ENCODE assay signal across 8 cellular contexts in the genomic region with DNA sequence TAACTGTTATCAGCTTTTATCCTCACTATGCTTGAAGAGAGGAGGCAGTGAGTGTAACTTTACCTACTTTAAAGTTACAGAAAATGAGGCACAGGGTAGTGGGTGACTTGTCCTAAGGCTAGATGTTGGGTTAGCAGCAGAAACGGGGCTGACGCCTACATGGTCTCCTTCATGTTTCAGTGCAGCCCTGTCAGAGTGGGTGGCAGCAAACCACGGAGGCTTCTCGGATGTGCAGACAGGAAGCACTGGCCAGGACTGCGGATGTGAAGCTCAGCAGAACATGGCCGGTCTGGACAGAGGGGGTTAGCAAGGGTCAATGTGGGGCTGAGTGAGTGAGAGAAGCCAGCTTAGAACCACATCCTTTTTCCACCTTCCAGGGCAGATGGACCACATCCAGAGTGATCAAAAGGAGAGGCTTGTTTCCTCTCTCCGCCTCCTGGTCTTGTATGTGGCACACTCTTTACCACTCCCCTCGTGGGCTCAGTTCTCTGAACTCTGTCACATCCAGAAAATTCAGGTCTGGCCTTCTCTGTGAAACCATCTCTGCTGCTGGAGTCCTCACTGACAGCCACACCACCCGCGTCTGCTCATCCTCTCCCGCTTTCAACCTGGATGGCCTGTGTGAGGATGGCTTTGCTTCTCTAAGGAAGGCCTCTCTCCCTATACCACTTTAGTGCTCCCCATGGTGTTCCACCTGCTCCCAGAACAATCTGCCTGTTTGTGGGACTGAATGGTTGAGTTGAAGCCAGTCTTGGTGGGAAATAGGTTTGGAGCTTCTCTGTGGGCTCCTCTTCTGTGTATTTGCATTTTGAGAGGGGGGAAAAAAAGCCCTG. TPM values are rescaled to one million over a fixed set of nuclear protein-coding genes. Genes with fewer than 3 reads are reported as not detected.
DNase-seq lines count a peak whose midpoint lies in the region; ATAC-seq, FAIRE-seq and TF ChIP-seq lines count a peak whose summit lies in the region.

No MANE protein-coding gene starts in this region.

- H3K27me3 ChIP-seq in K562 (ENCODE audit: control insufficient read depth in 2 of 2, insufficient read depth in 2 of 2, low read length in 2 of 2) (no peaks in the 10 kb centered on the region), Caco-2 (replicated peaks; ENCODE audit: control insufficient read depth, insufficient read depth, low read length) (no peaks in the 10 kb centered on the region)

- H3K27me3 Mint-ChIP-seq in memory B cell, result no peaks in the 10 kb centered on the region
- H3K27me3 Mint-ChIP-seq in Caco-2 (ENCODE audit: insufficient read depth, unreplicated experiment), result no peaks in the 10 kb centered on the region

- intact Hi-C loops in K562 (cut with micrococcal nuclease) (no loop called here), Caco-2 (cut with micrococcal nuclease; ENCODE audit: unreplicated experiment) (no loop called here)

- ATAC-seq in GM18873 (IDR thresholded peaks at IDR 0.05; ENCODE audit: low FRiP score, unreplicated experiment), result peak; percentile 57
- ATAC-seq in HG03095 (IDR thresholded peaks at IDR 0.05; ENCODE audit: unreplicated experiment), result peak; percentile 88
- ATAC-seq in K562, result peak; percentile 72
- peak; percentile 90 for ATAC-seq in memory B cell (ENCODE audit: low read depth)

- peak overlapping the region; percentile 60 for H3K4me3 Mint-ChIP-seq in memory B cell
- no peak overlapping the region for H3K4me3 Mint-ChIP-seq in Caco-2 (ENCODE audit: unreplicated experiment)

- H3K36me3 ChIP-seq in K562 (ENCODE audit: control insufficient read depth, insufficient read depth, low read length) (peaks cover 3% of the 10 kb centered on the region; the same call in 1 of the 3 replicates), Caco-2 (ENCODE audit: control insufficient read depth, insufficient read depth, low read length) (no peaks in the 10 kb centered on the region)

- in situ Hi-C loops in K562 (cut with MboI), result no loop called here

- TF ChIP-seq CTCF in K562 (IDR thresholded peaks at IDR 0.05 in 2 of 3, conservative IDR thresholded peaks at IDR 0.05 in 1 of 3; ENCODE audit: insufficient read depth in 2 of 3, low read depth in 1 of 3, low read length in 3 of 3), result no peak
- TF ChIP-seq CTCF in Caco-2 (IDR thresholded peaks at IDR 0.05; ENCODE audit: insufficient read depth in 1 of 2, low read depth in 1 of 2, low read length in 1 of 2, severe bottlenecking in 1 of 2, unreplicated experiment in 1 of 2), result no peak

- H3K27ac Mint-ChIP-seq in memory B cell (peak overlapping the region; percentile 87), Caco-2 (ENCODE audit: unreplicated experiment) (no peak overlapping the region)

- no peak for TF ChIP-seq POLR2A in K562 (conservative IDR thresholded peaks at IDR 0.05)

- H3K4me3 ChIP-seq in K562 (no peak overlapping the region), Caco-2 (ENCODE audit: low read depth, low read length) (no peak overlapping the region)

- peak overlapping the region; percentile 59; the same call in 1 of the 2 replicates for H2AFZ ChIP-seq in K562 (ENCODE audit: low read depth, low read length)

- H3K4me1 Mint-ChIP-seq in memory B cell (peaks cover 65% of the 10 kb centered on the region), Caco-2 (ENCODE audit: low read depth, unreplicated experiment) (peaks cover 17% of the 10 kb centered on the region)

- WGBS in K562 (ENCODE audit: insufficient coverage, low coverage, missing lambda C conversion rate), result 19% methylated on average over 10 of the region's 11 CpGs

- H3K4me1 ChIP-seq in K562 (replicated peaks in 1 of 2; ENCODE audit: control insufficient read depth in 2 of 2, insufficient read depth in 2 of 2, low read length in 2 of 2) (peaks cover 13 to 82% of the 10 kb centered on the region in 2 experiments), Caco-2 (no peaks in the 10 kb centered on the region)

- DNase-seq in UCSD-AML1 (lab: John Stamatoyannopoulos, UW; ENCODE audit: unreplicated experiment) (peak; percentile 88), K562 (ENCODE audit: extremely low read depth in 1 of 4, low spot score in 3 of 4) (peak in 2 of 4 experiments; percentile 24 to 62), memory B cell (ENCODE audit: low spot score in 2 of 2) (peak in 1 of 2 donors; percentile 52), NCI-H1105 (lab: John Stamatoyannopoulos, UW) (no peak), Caco-2 (no peak)
- DNase-seq in stimulated activated CD8-positive, alpha-beta memory T cell treated with anti-CD3 and anti-CD28 coated beads, Interleukin-7, amount 100 ng/mL, for 4 hours (ENCODE audit: low read depth in 2 of 2), result peak; percentile 69 to 70

- no peak for TF ChIP-seq EP300 in K562 (IDR thresholded peaks at IDR 0.05; ENCODE audit: low read length)

- POLR2A ChIA-PET in K562 (lab: Yijun Ruan, JAX), result interaction anchor here (0.6 to 1.4 kb wide), 3 partner anchors 9 to 18 kb away, joined by 3 to 5 read pairs (median 3); no protein-coding TSS in a partner anchor
- POLR2A ChIA-PET in Caco-2 (lab: Charles Lee), result no interaction called here

- peak overlapping the region; percentile 37 to 49; a peak in 3 of 4 replicates for H3K9ac ChIP-seq in K562 (ENCODE audit: insufficient read depth in 1 of 2, low read depth in 2 of 2, low read length in 2 of 2)

- BruUV-seq in K562 (replicated peaks; lab: Mats Ljungman, UMichigan) (no TSS peak), Caco-2 (replicated peaks; lab: Mats Ljungman, UMichigan) (no TSS peak)

- peak overlapping the region; percentile 83 for H3K27ac ChIP-seq in K562 (ENCODE audit: extremely low read depth, low read depth, low read length)

- no peaks in the 10 kb centered on the region for H3K9me1 ChIP-seq in K562 (ENCODE audit: control insufficient read depth, insufficient read depth, low read length)

- H3K79me2 ChIP-seq in K562 (ENCODE audit: control insufficient read depth, insufficient read depth, low read length), result peaks cover 98% of the 10 kb centered on the region

- no peaks in the 10 kb centered on the region for H4K20me1 ChIP-seq in K562 (replicated peaks; ENCODE audit: control insufficient read depth, insufficient read depth, low read length)

- peak overlapping the region; percentile 77 for H3K4me2 ChIP-seq in K562 (ENCODE audit: insufficient read depth, low read length)

- no peaks in the 10 kb centered on the region for H3K9me3 Mint-ChIP-seq in memory B cell
- H3K9me3 Mint-ChIP-seq in Caco-2 (ENCODE audit: unreplicated experiment), result no peaks in the 10 kb centered on the region

- peak; percentile 35 for FAIRE-seq in K562 (lab: Jason Lieb, UNC)

- no peak for TF ChIP-seq RAD21 in K562 (CRISPR knock-in tag; conservative IDR thresholded peaks at IDR 0.05 in 1 of 2, IDR thresholded peaks at IDR 0.05 in 1 of 2)

- H3K36me3 Mint-ChIP-seq in memory B cell, result no peaks in the 10 kb centered on the region
- H3K36me3 Mint-ChIP-seq in Caco-2 (ENCODE audit: insufficient read depth, unreplicated experiment), result no peaks in the 10 kb centered on the region

- no peaks in the 10 kb centered on the region for H3K9me3 ChIP-seq in K562 (replicated peaks; ENCODE audit: control insufficient read depth, insufficient read depth, low read depth, low read length)
- no peaks in the 10 kb centered on the region for H3K9me3 ChIP-seq in Caco-2

- CTCF ChIA-PET in K562 (lab: Yijun Ruan, JAX; ENCODE audit: low intra/inter-chr PET ratio) (no interaction called here), Caco-2 (lab: Charles Lee) (interaction anchor here (1.1 kb wide), 1 partner anchor 12 kb away, joined by 3 read pairs; no protein-coding TSS in a partner anchor)

RNA-seq across cellular contexts. Expression of gene SUSD6, which starts 14.1 kb away (rescaled TPM):
- 51.2 and 76.5 TPM in 2 replicates for total RNA-seq in K562 (2011; cell fraction: chromatin; rRNA removed; ENCODE audit: low replicate concordance)
- 50.5 and 58.7 TPM in 2 replicates for total RNA-seq in K562 (2011; cell fraction: nucleolus; rRNA removed)
- total RNA-seq in K562 (2011; cell fraction: nucleoplasm; rRNA removed), result 56.2 and 57.9 TPM in 2 replicates
- total RNA-seq in K562 (2014; rRNA removed), result 3.8 and 4.1 TPM in 2 replicates
- total RNA-seq in K562 (2014; rRNA removed; fragmentation: Illumina TruSeq; extraction: Trizol), result 5.5 and 5.7 TPM in 2 replicates
- total RNA-seq in K562 (2015; rRNA removed; fragmentation: Illumina TruSeq; extraction: Trizol), result 5.0 and 5.2 TPM in 2 replicates
- 18.4 and 20.7 TPM in 2 replicates for total RNA-seq in K562 (2021)
- 13.0 and 25.6 TPM in 2 replicates for polyA plus RNA-seq in K562 (2011; rRNA removed)
- polyA plus RNA-seq in K562 (2011; cell fraction: cytosol; rRNA removed), result 8.0 and 14.7 TPM in 2 replicates
- 63.8 and 68.6 TPM in 2 replicates for polyA plus RNA-seq in K562 (2011; cell fraction: nucleus; rRNA removed)
- 5.8 and 7.8 TPM in 2 replicates for polyA plus RNA-seq in K562 (2012)
- 12.2 and 12.3 TPM in 2 replicates for polyA plus RNA-seq in K562 (2014; fragmentation: Illumina TruSeq; extraction: Trizol)
- polyA plus RNA-seq in K562 (2014; fragmentation: Nextera tagmentation; extraction: Ambion mirVana), result 1 to 10 TPM; 2.9 to 5.6 TPM
- 11.4 and 11.7 TPM in 2 replicates for polyA plus RNA-seq in K562 (2014; rRNA removed)
- 18.0 and 19.0 TPM in 2 replicates for polyA minus RNA-seq in K562 (2011; rRNA and poly(A)+ RNA removed)
- polyA minus RNA-seq in K562 (2011; cell fraction: cytosol; rRNA and poly(A)+ RNA removed), result 7.5 and 9.8 TPM in 2 replicates
- polyA minus RNA-seq in K562 (2011; cell fraction: nucleus; rRNA and poly(A)+ RNA removed), result 15.6 and 35.9 TPM in 2 replicates
- 16.6 and 21.5 TPM in 2 replicates for total RNA-seq in Caco-2 (2022)

RNA-seq across cellular contexts. Expression of gene CCDC177, which starts 50.8 kb away (rescaled TPM):
- total RNA-seq in K562 (2011; cell fraction: chromatin; rRNA removed; ENCODE audit: low replicate concordance), result not detected in 2 replicates
- total RNA-seq in K562 (2011; cell fraction: nucleolus; rRNA removed), result not detected in 2 replicates
- not detected in 2 replicates for total RNA-seq in K562 (2011; cell fraction: nucleoplasm; rRNA removed)
- total RNA-seq in K562 (2014; rRNA removed) (not detected in 2 replicates), K562 (2014; rRNA removed; fragmentation: Illumina TruSeq; extraction: Trizol) (not detected in 2 replicates), K562 (2015; rRNA removed; fragmentation: Illumina TruSeq; extraction: Trizol) (not detected in 2 replicates), K562 (2021) (not detected in 2 replicates), Caco-2 (2022) (0.56 and 0.82 TPM in 2 replicates)
- polyA plus RNA-seq in K562 (2011; rRNA removed) (not detected in 2 replicates), K562 (2014; fragmentation: Illumina TruSeq; extraction: Trizol) (not detected in 2 replicates), K562 (2014; fragmentation: Nextera tagmentation; extraction: Ambion mirVana) (not detected), K562 (2014; rRNA removed) (not detected in 2 replicates)
- polyA plus RNA-seq in K562 (2011; cell fraction: cytosol; rRNA removed), result not detected in 2 replicates
- polyA plus RNA-seq in K562 (2011; cell fraction: nucleus; rRNA removed), result not detected in 2 replicates
- not detected in 2 replicates for polyA plus RNA-seq in K562 (2012)
- not detected in 2 replicates for polyA minus RNA-seq in K562 (2011; rRNA and poly(A)+ RNA removed)
- not detected in 2 replicates for polyA minus RNA-seq in K562 (2011; cell fraction: cytosol; rRNA and poly(A)+ RNA removed)
- not detected in 2 replicates for polyA minus RNA-seq in K562 (2011; cell fraction: nucleus; rRNA and poly(A)+ RNA removed)

Comparison
In these comparisons a context has a peak if more than half of its experiments do, and no peak if none do; other contexts are left out.
1. DNase-seq: peak in UCSD-AML1 (single experiment) and stimulated activated CD8-positive, alpha-beta memory T cell treated with anti-CD3 and anti-CD28 coated beads, Interleukin-7, amount 100 ng/mL, for 4 hours (2 of 2); none in NCI-H1105 (single experiment) and Caco-2 (0 of 2).
2. Peak in every context shown above with its lines, with median percentiles within 50 percentile points of each other: ATAC-seq.